ENCODE assay signal across 10 cellular contexts in the genomic region with DNA sequence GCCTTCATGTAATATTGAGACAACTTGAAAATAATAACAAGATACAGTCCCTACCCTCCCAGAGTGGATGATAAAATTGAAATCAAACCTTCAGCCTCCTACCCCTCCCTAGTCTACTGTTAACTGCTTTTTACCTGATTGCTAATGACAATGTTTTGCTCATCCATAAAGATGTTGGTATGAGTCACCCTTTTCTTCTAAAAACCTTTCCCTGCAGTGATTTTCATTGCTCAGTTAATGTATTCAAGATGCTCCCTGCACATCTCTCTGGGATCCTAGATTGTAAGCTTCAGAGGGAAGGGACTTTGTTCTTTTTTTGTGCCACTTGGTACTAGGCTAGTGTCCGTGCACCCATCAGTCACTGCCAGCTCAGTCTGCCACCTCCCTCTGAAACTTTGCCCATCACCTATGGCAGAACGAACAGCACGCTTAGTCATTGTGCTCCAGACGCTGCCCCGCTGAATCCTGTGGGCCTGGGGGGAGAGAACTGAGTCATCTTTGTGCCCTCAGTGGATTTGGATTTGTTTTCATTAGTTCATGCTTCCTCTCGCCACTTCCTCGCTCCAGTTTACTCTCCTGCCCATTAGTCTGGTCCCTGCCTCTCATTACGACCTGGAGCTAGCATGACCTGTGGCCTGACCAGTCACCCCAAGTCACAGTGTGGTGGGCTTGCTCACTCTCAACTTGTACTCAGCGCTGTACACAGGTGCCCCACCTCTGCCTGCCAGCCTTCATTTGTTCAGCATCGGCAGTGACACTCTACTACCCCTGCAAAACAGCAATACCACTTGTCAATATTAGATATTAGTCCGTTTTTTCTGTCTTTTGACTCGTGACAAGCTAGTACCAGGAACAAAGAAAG.
DNase-seq lines count a peak whose midpoint lies in the region; ATAC-seq and TF ChIP-seq lines count a peak whose summit lies in the region.
"Had no signal": no experiment of that assay in that cellular context is flagged by ENCODE, and none has a peak within 500 bp of the region (broad histone marks: within the 10 kb centered on the region; RNA-seq: fewer than 3 reads in every experiment).

No MANE protein-coding gene starts in this region.

- in situ Hi-C loops in ACHN (cut with HindIII; ENCODE audit: low pct_ligation_motif_present, low pct_unique_long_range_greater_than_20kb, low sequenced_read_pairs): no loop called here
- in situ Hi-C loops in astrocyte of the cerebellum (cut with HindIII; ENCODE audit: low sequenced_read_pairs): no loop called here

- DNase-seq in ACHN (peak; percentile 86), HK-2 (ENCODE audit: unreplicated experiment) (peak; percentile 78), astrocyte of the cerebellum (ENCODE audit: low read depth) (peak; percentile 37), islet precursor cell (peak; percentile 80), NCI-H2227 (lab: John Stamatoyannopoulos, UW; ENCODE audit: unreplicated experiment) (no peak), OCI-M1 (lab: John Stamatoyannopoulos, UW) (no peak), omental fat pad (ENCODE audit: low spot score) (no peak)
- DNase-seq: CD4-positive, alpha-beta T cell; colonic mucosa had no signal

- H3K4me3 ChIP-seq in astrocyte of the cerebellum (ENCODE audit: low read depth, low read length): no peak overlapping the region
- H3K4me3 ChIP-seq: colonic mucosa had no signal

- no peak for ATAC-seq in HG02938 (IDR thresholded peaks at IDR 0.05; ENCODE audit: unreplicated experiment)
- ATAC-seq in omental fat pad (ENCODE audit: low FRiP score): no peak

- TF ChIP-seq CTCF in astrocyte of the cerebellum (IDR thresholded peaks at IDR 0.05; ENCODE audit: low read depth, low read length, missing control alignments) (no peak), omental fat pad (IDR thresholded peaks at IDR 0.05) (no peak)

Comparison
In these comparisons a context has a peak if more than half of its experiments do, and no peak if none do; other contexts are left out.
1. DNase-seq: peak in ACHN (single experiment), HK-2 (single experiment), astrocyte of the cerebellum (single experiment) and islet precursor cell (single experiment); none in NCI-H2227 (single experiment), OCI-M1 (single experiment) and omental fat pad (single experiment).